ENCODE assay signal across 8 cellular contexts in genomic region chr17:70168044-70168978, GRCh38. TPM values are rescaled to one million over a fixed set of nuclear protein-coding genes. Genes with fewer than 3 reads are reported as not detected.
DNase-seq lines count a peak whose midpoint lies in the region; ATAC-seq and TF ChIP-seq lines count a peak whose summit lies in the region.

No MANE protein-coding gene starts in this region.

- peak; percentile 87 for TF ChIP-seq CTCF in astrocyte of the spinal cord (IDR thresholded peaks at IDR 0.05; ENCODE audit: low read depth, low read length)
- peak; percentile 63 for TF ChIP-seq CTCF in psoas muscle (IDR thresholded peaks at IDR 0.05)

- ATAC-seq in activated T-cell treated with anti-CD3 and anti-CD28 coated beads, Interleukin-2, amount 50 U/mL, for 4 hours = peak; percentile 20 to 27
- ATAC-seq in HG02870 (IDR thresholded peaks at IDR 0.05; ENCODE audit: unreplicated experiment) (peak; percentile 15), psoas muscle (peak; percentile 42 to 70 (median 58))

- no peaks in the 10 kb centered on the region for H3K36me3 Mint-ChIP-seq in activated T-cell treated with anti-CD3 and anti-CD28 coated beads, Interleukin-2, amount 50 U/mL, for 4 hours (ENCODE audit: insufficient read depth)

- peak overlapping the region; percentile 46 for H3K4me3 Mint-ChIP-seq in activated T-cell treated with anti-CD3 and anti-CD28 coated beads, Interleukin-2, amount 50 U/mL, for 4 hours

- no peaks in the 10 kb centered on the region for H3K27me3 ChIP-seq in psoas muscle (ENCODE audit: insufficient read depth in 3 of 3, low read length in 2 of 3)

- no peaks in the 10 kb centered on the region for H3K36me3 ChIP-seq in psoas muscle (ENCODE audit: insufficient read depth in 1 of 2, low read depth in 1 of 2)

- H3K27me3 Mint-ChIP-seq in activated T-cell treated with anti-CD3 and anti-CD28 coated beads, Interleukin-2, amount 50 U/mL, for 4 hours (ENCODE audit: low read depth) = peaks cover 65% of the 10 kb centered on the region

- H3K27ac ChIP-seq in psoas muscle = peak overlapping the region; percentile 98

- H3K4me1 ChIP-seq in psoas muscle = peaks cover 27% of the 10 kb centered on the region

- H3K4me1 Mint-ChIP-seq in activated T-cell treated with anti-CD3 and anti-CD28 coated beads, Interleukin-2, amount 50 U/mL, for 4 hours (ENCODE audit: low read depth) = peaks cover 12% of the 10 kb centered on the region

- WGBS in psoas muscle, 3 donors = 1 to 2% (median 1%) methylated on average over 45 of the region's 45 CpGs

- H3K4me3 ChIP-seq in astrocyte of the spinal cord (ENCODE audit: low read depth, low read length) (peak overlapping the region; percentile 68), psoas muscle (peak overlapping the region; percentile 83)

- in situ Hi-C loops in astrocyte of the spinal cord (cut with HindIII; ENCODE audit: low sequenced_read_pairs) = no loop called here

- DNase-seq in activated T-cell treated with anti-CD3 and anti-CD28 coated beads, Interleukin-2, amount 50 U/mL, for 4 hours = no peak
- DNase-seq in activated T-cell treated with anti-CD3 and anti-CD28 coated beads for 4 hours (no peak), NCI-H69 (lab: John Stamatoyannopoulos, UW) (peak; percentile 84), astrocyte of the spinal cord (ENCODE audit: low read depth, low spot score) (peak; percentile 86), iPS DF 19.7 (ENCODE audit: low read depth, low spot score) (peak; percentile 65), psoas muscle (peak; percentile 50 to 70), NCI-H226 (no peak)

- intact Hi-C loops in psoas muscle (cut with DNase I) = loop anchor here (2.0 to 10.0 kb wide), 4 partner anchors 384 to 600 kb away; no protein-coding TSS in a partner anchor

- H3K9me3 ChIP-seq in psoas muscle = no peaks in the 10 kb centered on the region

- H3K9me3 Mint-ChIP-seq in activated T-cell treated with anti-CD3 and anti-CD28 coated beads, Interleukin-2, amount 50 U/mL, for 4 hours = no peaks in the 10 kb centered on the region

RNA-seq across cellular contexts. Expression of gene KCNJ2, which starts 1.0 kb away (rescaled TPM):
- not detected for total RNA-seq in activated T-cell treated with anti-CD3 and anti-CD28 coated beads, Interleukin-2, amount 50 U/mL, for 4 hours
- total RNA-seq in psoas muscle = 10 to 100 TPM in 2 of 4 donors, 1 to 10 TPM in 2; 7.9 to 17.7 (median 9.9) TPM
- 1 to 10 TPM in 2 of 3 donors, under 1 TPM in 1; 0.33 to 6.7 (median 2.1) TPM for polyA plus RNA-seq in psoas muscle

Comparison
In these comparisons a context has a peak if more than half of its experiments do, and no peak if none do; other contexts are left out.
1. DNase-seq: peak in NCI-H69 (single experiment), astrocyte of the spinal cord (single experiment), iPS DF 19.7 (single experiment) and psoas muscle (2 of 2); none in activated T-cell treated with anti-CD3 and anti-CD28 coated beads, Interleukin-2, amount 50 U/mL, for 4 hours (single experiment), activated T-cell treated with anti-CD3 and anti-CD28 coated beads for 4 hours (single experiment) and NCI-H226 (single experiment).
2. RNA of gene KCNJ2, which starts 1.0 kb away (total RNA-seq): 7.9 to 17.7 TPM in psoas muscle; not detected in activated T-cell treated with anti-CD3 and anti-CD28 coated beads, Interleukin-2, amount 50 U/mL, for 4 hours; every median in the first group is over 4 times any median in the second.
3. Peak in every context shown above with its lines, with median percentiles within 50 percentile points of each other: ATAC-seq.